ENCODE assay signal across 10 cellular contexts in genomic region chr15:57610130-57610529, GRCh38. TPM values are rescaled to one million over a fixed set of nuclear protein-coding genes. Genes with fewer than 3 reads are reported as not detected.
DNase-seq lines count a peak whose midpoint lies in the region; ATAC-seq and TF ChIP-seq lines count a peak whose summit lies in the region.
"Had no signal": no experiment of that assay in that cellular context is flagged by ENCODE, and none has a peak within 500 bp of the region (broad histone marks: within the 10 kb centered on the region; RNA-seq: fewer than 3 reads in every experiment).

No MANE protein-coding gene starts in this region.

- H3K27ac ChIP-seq in muscle layer of duodenum (ENCODE audit: low read length): peak overlapping the region; percentile 72
- H3K27ac ChIP-seq in effector memory CD4-positive, alpha-beta T cell (ENCODE audit: insufficient read depth, low read length, poor library complexity, severe bottlenecking): no peak overlapping the region

- H3K27me3 ChIP-seq in muscle layer of duodenum (ENCODE audit: low read depth, low read length): no peaks in the 10 kb centered on the region
- H3K27me3 ChIP-seq in effector memory CD4-positive, alpha-beta T cell (replicated peaks; ENCODE audit: control insufficient read depth, insufficient read depth, low read length, poor library complexity, severe bottlenecking): no peaks in the 10 kb centered on the region

- ATAC-seq in HG02885 (IDR thresholded peaks at IDR 0.05; ENCODE audit: poor library complexity, unreplicated experiment) (no peak), GM19023 (IDR thresholded peaks at IDR 0.05; ENCODE audit: unreplicated experiment) (no peak)

- H3K36me3 ChIP-seq in muscle layer of duodenum (ENCODE audit: control insufficient read depth in 1 of 2, insufficient read depth in 2 of 2, low read length in 2 of 2): no peaks in the 10 kb centered on the region
- no peaks in the 10 kb centered on the region for H3K36me3 ChIP-seq in effector memory CD4-positive, alpha-beta T cell (ENCODE audit: control insufficient read depth, insufficient read depth, low read length)

- TF ChIP-seq CTCF in AG10803 (conservative IDR thresholded peaks at IDR 0.05; ENCODE audit: low read length): no peak
- no peak for TF ChIP-seq CTCF in epithelial cell of proximal tubule (conservative IDR thresholded peaks at IDR 0.05; ENCODE audit: low read depth, low read length)

- H3K4me1 ChIP-seq in muscle layer of duodenum (ENCODE audit: control insufficient read depth in 1 of 2, insufficient read depth in 2 of 2, low read length in 2 of 2): peaks cover 12 to 17% of the 10 kb centered on the region in 2 donors
- no peaks in the 10 kb centered on the region for H3K4me1 ChIP-seq in effector memory CD4-positive, alpha-beta T cell (ENCODE audit: control insufficient read depth, insufficient read depth, low read length, poor library complexity, severe bottlenecking)

- DNase-seq in AG10803 (ENCODE audit: low read depth) (peak; percentile 43), NCI-H1092 (lab: John Stamatoyannopoulos, UW) (peak; percentile 30), epithelial cell of proximal tubule (ENCODE audit: low read depth) (peak; percentile 10), dedifferentiated amniotic fluid mesenchymal stem cell (ENCODE audit: extremely low spot score) (no peak)
- DNase-seq in effector memory CD4-positive, alpha-beta T cell: no peak
- DNase-seq: activated CD4-positive, alpha-beta T cell treated with anti-CD3 and anti-CD28 coated beads, Interleukin-2, amount 10 ng/mL, durations not matched to agents 7 days and 5 days; NCI-H1436 treated with DMSO at 0.1 percent for 48 hours had no signal

- H3K4me3 ChIP-seq in AG10803 (ENCODE audit: low read length) (no peak overlapping the region), epithelial cell of proximal tubule (ENCODE audit: low read depth, low read length) (no peak overlapping the region), muscle layer of duodenum (ENCODE audit: low read depth in 1 of 2, low read length in 2 of 2) (no peak overlapping the region)
- H3K4me3 ChIP-seq in effector memory CD4-positive, alpha-beta T cell (ENCODE audit: insufficient read depth, low read depth, low read length, poor library complexity, severe bottlenecking): no peak overlapping the region

- no peaks in the 10 kb centered on the region for H3K9me3 ChIP-seq in muscle layer of duodenum (ENCODE audit: control insufficient read depth in 1 of 2, low read length in 2 of 2)
- no peaks in the 10 kb centered on the region for H3K9me3 ChIP-seq in effector memory CD4-positive, alpha-beta T cell (ENCODE audit: control insufficient read depth, low read length)

RNA-seq across cellular contexts. Expression of gene MYZAP, which starts 18.4 kb away (rescaled TPM):
- total RNA-seq in epithelial cell of proximal tubule: 0.06 and 0.14 TPM in 2 replicates
- total RNA-seq: activated CD4-positive, alpha-beta T cell treated with anti-CD3 and anti-CD28 coated beads, Interleukin-2, amount 10 ng/mL, durations not matched to agents 7 days and 5 days had no signal

Comparison
In these comparisons a context has a peak if more than half of its experiments do, and no peak if none do; other contexts are left out.
1. DNase-seq: peak in AG10803 (single experiment), NCI-H1092 (single experiment) and epithelial cell of proximal tubule (single experiment); none in effector memory CD4-positive, alpha-beta T cell (0 of 3) and dedifferentiated amniotic fluid mesenchymal stem cell (single experiment).